19 cellular contexts compared by ENCODE assay signal in genomic region chr2:231752056-231752455, GRCh38.
"Had no signal": no experiment of that assay in that cellular context is flagged by ENCODE, and none has a peak within 500 bp of the region (broad histone marks: within the 10 kb centered on the region; RNA-seq: fewer than 3 reads in every experiment).

No MANE protein-coding gene starts in this region.

- DNase-seq: islet precursor cell; left ventricle myocardium inferior; mesendoderm; naive thymus-derived CD4-positive, alpha-beta T cell; ovary; right lobe of liver; stimulated activated CD4-positive, alpha-beta T cell treated with anti-CD3 and anti-CD28 coated beads, Interleukin-12 subunit alpha, Interleukin-12 subunit beta, amount 100 ng/mL, for 4 hours; stimulated activated CD4-positive, alpha-beta T cell treated with anti-CD3 and anti-CD28 coated beads, Interleukin-15, amount 100 ng/mL, for 24 hours; stimulated activated CD4-positive, alpha-beta T cell treated with anti-CD3 and anti-CD28 coated beads, Interleukin-2, amount 100 ng/mL, for 24 hours; stimulated activated CD4-positive, alpha-beta T cell treated with anti-CD3 and anti-CD28 coated beads, Interleukin-4, amount 100 ng/mL, for 1 hour; stimulated activated naive CD4-positive, alpha-beta T cell; tibial artery; trophoblast cell; upper lobe of right lung had no signal

- H3K9me3 ChIP-seq: left ventricle myocardium inferior, ovary, right atrium auricular region, right lobe of liver, suprapubic skin, thoracic aorta, tibial artery, upper lobe of right lung had no signal

- H3K27me3 ChIP-seq: ovary, right atrium auricular region, right lobe of liver, suprapubic skin, tibial artery, upper lobe of right lung had no signal

- H3K27ac ChIP-seq: left ventricle myocardium inferior, ovary, right atrium auricular region, right lobe of liver, skin epidermis, suprapubic skin, thoracic aorta, tibial artery, upper lobe of right lung had no signal

- H3K4me3 ChIP-seq: left ventricle myocardium inferior, lung, ovary, right atrium auricular region, right lobe of liver, skin epidermis, suprapubic skin, thoracic aorta, tibial artery, upper lobe of right lung had no signal

- H3K36me3 ChIP-seq: left ventricle myocardium inferior, ovary, right atrium auricular region, right lobe of liver, suprapubic skin, thoracic aorta, tibial artery, upper lobe of right lung had no signal

- H3K4me1 ChIP-seq: left ventricle myocardium inferior, right atrium auricular region, suprapubic skin, tibial artery, upper lobe of right lung had no signal
